1 cellular context compared by ENCODE assay signal in the genomic region with DNA sequence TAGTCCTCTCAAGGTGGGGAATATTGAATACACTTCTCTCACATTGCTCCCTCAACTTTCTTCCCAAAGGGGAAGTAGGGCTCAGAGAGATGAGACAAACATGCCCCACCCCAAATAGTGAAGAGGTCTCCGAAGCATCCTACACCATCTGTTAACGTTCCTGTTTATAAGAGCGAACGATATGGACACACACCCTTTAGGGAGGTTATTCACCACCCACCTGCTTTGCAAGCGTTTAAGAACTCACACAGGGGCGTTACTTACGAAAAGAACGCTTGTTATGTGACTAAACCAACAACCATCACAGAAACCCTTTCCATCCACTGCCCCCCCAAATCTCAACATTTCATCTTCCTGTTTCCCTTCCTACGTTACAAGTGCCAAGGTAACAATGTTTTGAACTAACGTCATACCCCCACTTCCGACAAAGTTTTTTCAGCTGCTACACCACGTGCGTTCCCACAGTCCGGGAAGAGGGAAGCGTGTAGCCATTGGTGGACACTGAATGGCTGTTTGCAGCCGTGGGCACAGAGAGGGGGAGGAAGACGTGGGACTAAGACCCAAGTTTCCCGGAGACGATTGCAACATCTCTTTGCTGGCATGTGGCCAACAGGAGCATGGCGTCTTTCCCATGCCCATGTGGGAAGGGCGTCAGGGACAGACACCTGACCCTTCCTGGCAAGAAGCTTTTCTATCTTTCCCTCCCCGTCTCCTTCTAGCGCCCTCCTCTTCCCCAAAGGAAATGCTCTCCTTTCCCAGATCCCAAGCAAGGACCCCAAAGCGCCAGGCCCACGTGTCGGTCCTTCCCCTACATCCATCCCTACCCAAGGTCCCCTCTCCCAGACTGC.
TF ChIP-seq lines count a peak whose summit lies in the region.

No MANE protein-coding gene starts in this region.

TF ChIP-seq in HepG2, 621 proteins besides CTCF, POLR2A, EP300 and RAD21 (continued from another document and continues in another):
- TF ChIP-seq PRDM15 (CRISPR knock-in tag; IDR thresholded peaks at IDR 0.05) (no peak), ZNF788 (CRISPR knock-in tag; IDR thresholded peaks at IDR 0.05; ENCODE audit: borderline replicate concordance) (peak; percentile 34; the same call in 1 of the 2 replicates), ZNF790 (CRISPR knock-in tag; IDR thresholded peaks at IDR 0.05; ENCODE audit: borderline replicate concordance) (no peak), ZNF678 (CRISPR knock-in tag; IDR thresholded peaks at IDR 0.05) (0 out of 2 replicates have a peak, but pooled peaks have one; percentile 32), NFE2L1 (CRISPR knock-in tag; IDR thresholded peaks at IDR 0.05; ENCODE audit: borderline replicate concordance) (no peak), DMAP1 (CRISPR knock-in tag; IDR thresholded peaks at IDR 0.05) (peak; percentile 89), ZNF30 (CRISPR knock-in tag; IDR thresholded peaks at IDR 0.05) (no peak), TCF12 (IDR thresholded peaks at IDR 0.05) (no peak), TCF12 (CRISPR knock-in tag; IDR thresholded peaks at IDR 0.05) (no peak), GATAD2A (CRISPR knock-in tag; IDR thresholded peaks at IDR 0.05) (peak; percentile 75), KLF15 (CRISPR knock-in tag; IDR thresholded peaks at IDR 0.05; ENCODE audit: borderline replicate concordance) (no peak), ZNF225 (CRISPR knock-in tag; IDR thresholded peaks at IDR 0.05) (0 out of 2 replicates have a peak, but pooled peaks have one; percentile 22), ZNF589 (CRISPR knock-in tag; conservative IDR thresholded peaks at IDR 0.05) (0 out of 2 replicates have a peak, but pooled peaks have one; percentile 53), SMARCC2 (IDR thresholded peaks at IDR 0.05) (no peak), NAIF1 (CRISPR knock-in tag; IDR thresholded peaks at IDR 0.05; ENCODE audit: borderline replicate concordance) (peak; percentile 76; the same call in 1 of the 2 replicates), ERF (CRISPR knock-in tag; IDR thresholded peaks at IDR 0.05) (peak; percentile 44; the same call in 1 of the 2 replicates), ZNF557 (CRISPR knock-in tag; IDR thresholded peaks at IDR 0.05) (no peak), ZNF724P (CRISPR knock-in tag; IDR thresholded peaks at IDR 0.05; ENCODE audit: borderline replicate concordance) (no peak), ZNF556 (CRISPR knock-in tag; IDR thresholded peaks at IDR 0.05; ENCODE audit: borderline replicate concordance) (peak; percentile 68; the same call in 1 of the 2 replicates), MBNL3 (CRISPR knock-in tag; conservative IDR thresholded peaks at IDR 0.05) (no peak), NFE2L2 (IDR thresholded peaks at IDR 0.05; ENCODE audit: low read length) (no peak), SIN3A (IDR thresholded peaks at IDR 0.05; ENCODE audit: borderline replicate concordance, low read depth, low read length) (peak; percentile 90; the same call in 1 of the 2 replicates), RFXANK (CRISPR knock-in tag; IDR thresholded peaks at IDR 0.05) (no peak), ZNF780A (CRISPR knock-in tag; IDR thresholded peaks at IDR 0.05) (peak; percentile 83), GPBP1L1 (CRISPR knock-in tag; IDR thresholded peaks at IDR 0.05) (no peak), TBX2 (CRISPR knock-in tag; IDR thresholded peaks at IDR 0.05; ENCODE audit: borderline replicate concordance) (peak; percentile 34), ZNF383 (CRISPR knock-in tag; IDR thresholded peaks at IDR 0.05; ENCODE audit: borderline replicate concordance) (no peak), MLLT10 (CRISPR knock-in tag; IDR thresholded peaks at IDR 0.05) (no peak), LCORL (IDR thresholded peaks at IDR 0.05) (peak; percentile 87), LCORL (CRISPR knock-in tag; IDR thresholded peaks at IDR 0.05) (peak; percentile 50; the same call in 1 of the 2 replicates), ZFP36L2 (CRISPR knock-in tag; IDR thresholded peaks at IDR 0.05) (no peak), CREM (IDR thresholded peaks at IDR 0.05) (peak; percentile 78), CREM (CRISPR knock-in tag; IDR thresholded peaks at IDR 0.05) (no peak), ZFP62 (CRISPR knock-in tag; IDR thresholded peaks at IDR 0.05) (no peak), PHF21A (CRISPR knock-in tag; IDR thresholded peaks at IDR 0.05) (0 out of 2 replicates have a peak, but pooled peaks have one; percentile 49), ZNF335 (CRISPR knock-in tag; IDR thresholded peaks at IDR 0.05) (peak; percentile 94), SIX1 (CRISPR knock-in tag; IDR thresholded peaks at IDR 0.05; ENCODE audit: borderline replicate concordance) (no peak), TARDBP (CRISPR knock-in tag; IDR thresholded peaks at IDR 0.05) (0 out of 2 replicates have a peak, but pooled peaks have one; percentile 47), ARNT2 (CRISPR knock-in tag; IDR thresholded peaks at IDR 0.05; ENCODE audit: low read depth) (no peak; the same call in 1 of the 2 replicates), ZNF550 (CRISPR knock-in tag; IDR thresholded peaks at IDR 0.05; ENCODE audit: borderline replicate concordance) (no peak), MAFF (IDR thresholded peaks at IDR 0.05; ENCODE audit: low read depth, low read length) (no peak), ZNF644 (CRISPR knock-in tag; IDR thresholded peaks at IDR 0.05; ENCODE audit: low read depth) (no peak; the same call in 1 of the 2 replicates), MTF2 (CRISPR knock-in tag; IDR thresholded peaks at IDR 0.05; ENCODE audit: borderline replicate concordance) (no peak), PAF1 (CRISPR knock-in tag; IDR thresholded peaks at IDR 0.05) (no peak), ZNF709 (CRISPR knock-in tag; IDR thresholded peaks at IDR 0.05) (peak; percentile 55; the same call in 1 of the 2 replicates), ZFX (CRISPR knock-in tag; IDR thresholded peaks at IDR 0.05; ENCODE audit: low read depth) (peak; percentile 11; the same call in 1 of the 2 replicates), ZBTB33 (CRISPR knock-in tag; IDR thresholded peaks at IDR 0.05) (no peak), MEIS1 (CRISPR knock-in tag; IDR thresholded peaks at IDR 0.05; ENCODE audit: borderline replicate concordance) (0 out of 2 replicates have a peak, but pooled peaks have one; percentile 11), ZNF281 (CRISPR knock-in tag; IDR thresholded peaks at IDR 0.05; ENCODE audit: borderline replicate concordance) (peak; percentile 55; the same call in 1 of the 2 replicates), PLRG1 (conservative IDR thresholded peaks at IDR 0.05) (no peak), GATAD1 (CRISPR knock-in tag; IDR thresholded peaks at IDR 0.05) (peak; percentile 54; the same call in 1 of the 2 replicates), TFAP4 (IDR thresholded peaks at IDR 0.05; ENCODE audit: borderline replicate concordance, low read depth) (peak; percentile 88)
- TF ChIP-seq, protein P1, sequence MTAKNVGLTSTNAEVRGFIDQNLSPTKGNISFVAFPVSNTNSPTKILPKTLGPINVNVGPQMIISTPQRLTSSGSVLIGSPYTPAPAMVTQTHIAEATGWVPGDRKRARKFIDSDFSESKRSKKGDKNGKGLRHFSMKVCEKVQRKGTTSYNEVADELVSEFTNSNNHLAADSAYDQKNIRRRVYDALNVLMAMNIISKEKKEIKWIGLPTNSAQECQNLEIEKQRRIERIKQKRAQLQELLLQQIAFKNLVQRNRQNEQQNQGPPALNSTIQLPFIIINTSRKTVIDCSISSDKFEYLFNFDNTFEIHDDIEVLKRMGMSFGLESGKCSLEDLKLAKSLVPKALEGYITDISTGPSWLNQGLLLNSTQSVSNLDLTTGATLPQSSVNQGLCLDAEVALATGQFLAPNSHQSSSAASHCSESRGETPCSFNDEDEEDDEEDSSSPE (CRISPR knock-in tag; IDR thresholded peaks at IDR 0.05) = peak; percentile 59; the same call in 1 of the 2 replicates
- TF ChIP-seq, protein P2, sequence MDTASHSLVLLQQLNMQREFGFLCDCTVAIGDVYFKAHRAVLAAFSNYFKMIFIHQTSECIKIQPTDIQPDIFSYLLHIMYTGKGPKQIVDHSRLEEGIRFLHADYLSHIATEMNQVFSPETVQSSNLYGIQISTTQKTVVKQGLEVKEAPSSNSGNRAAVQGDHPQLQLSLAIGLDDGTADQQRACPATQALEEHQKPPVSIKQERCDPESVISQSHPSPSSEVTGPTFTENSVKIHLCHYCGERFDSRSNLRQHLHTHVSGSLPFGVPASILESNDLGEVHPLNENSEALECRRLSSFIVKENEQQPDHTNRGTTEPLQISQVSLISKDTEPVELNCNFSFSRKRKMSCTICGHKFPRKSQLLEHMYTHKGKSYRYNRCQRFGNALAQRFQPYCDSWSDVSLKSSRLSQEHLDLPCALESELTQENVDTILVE (CRISPR knock-in tag; IDR thresholded peaks at IDR 0.05) = peak; percentile 83
